Comparison of ENCODE assay signal across 1 cellular context in the genomic region with DNA sequence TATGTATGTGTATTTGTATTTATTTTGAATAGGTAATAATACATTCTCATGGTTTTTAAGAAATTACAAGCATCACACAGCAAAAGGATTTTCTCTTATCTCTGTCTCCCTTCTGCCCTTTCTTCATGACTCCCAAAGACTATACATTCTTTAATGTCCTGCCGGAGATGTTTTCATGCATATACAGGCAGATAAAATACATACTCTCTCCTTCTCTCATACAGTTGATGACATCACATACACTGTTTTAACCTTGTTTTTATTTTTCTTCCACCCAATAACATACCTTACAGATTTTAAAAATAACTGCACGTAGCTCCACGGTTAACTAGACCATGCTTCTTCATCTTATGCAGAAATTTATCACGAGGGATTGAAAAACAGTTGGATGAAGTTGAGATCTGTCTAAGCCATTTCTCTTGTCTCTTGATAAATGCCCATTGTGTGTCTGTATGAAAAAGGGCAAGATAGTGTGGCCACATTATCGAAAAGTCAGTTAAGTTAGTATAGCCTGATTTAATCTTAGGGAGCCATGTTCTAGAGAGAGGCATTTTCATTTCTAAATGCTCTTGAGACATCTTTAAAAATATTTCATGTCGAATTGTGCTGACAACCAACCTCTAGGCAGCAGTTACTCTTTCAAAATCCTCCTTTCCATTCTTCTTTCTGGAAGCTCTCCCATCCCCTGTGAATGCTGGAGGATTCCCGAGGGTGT.
TF ChIP-seq lines count a peak whose summit lies in the region.

No MANE protein-coding gene starts in this region.

TF ChIP-seq in K562, 482 proteins besides CTCF, POLR2A, EP300 and RAD21 (continued from another document and continues in another):
- TF ChIP-seq ZNF395 (CRISPR knock-in tag; IDR thresholded peaks at IDR 0.05) (peak; percentile 49), ZNF232 (CRISPR knock-in tag; IDR thresholded peaks at IDR 0.05) (no peak), HCFC1 (IDR thresholded peaks at IDR 0.05; ENCODE audit: low read depth, low read length) (no peak), HIVEP1 (CRISPR knock-in tag; IDR thresholded peaks at IDR 0.05) (no peak), HDAC2 (IDR thresholded peaks at IDR 0.05) (no peak), SOX6 (IDR thresholded peaks at IDR 0.05) (no peak), RB1 (IDR thresholded peaks at IDR 0.05; ENCODE audit: low read depth) (0 out of 2 replicates have a peak, but pooled peaks have one; percentile 31), DPF2 (IDR thresholded peaks at IDR 0.05) (peak; percentile 73), NEUROD1 (IDR thresholded peaks at IDR 0.05; ENCODE audit: borderline replicate concordance, low read depth, low read length, partially characterized antibody) (no peak), GABPB1 (CRISPR knock-in tag; IDR thresholded peaks at IDR 0.05) (no peak), ZC3H11A (IDR thresholded peaks at IDR 0.05; ENCODE audit: low read depth, low read length) (no peak), CTBP1 (IDR thresholded peaks at IDR 0.05; ENCODE audit: borderline replicate concordance) (0 out of 2 replicates have a peak, but pooled peaks have one; percentile 21), NR4A1 (CRISPR knock-in tag; IDR thresholded peaks at IDR 0.05) (no peak), NR4A1 (tag; IDR thresholded peaks at IDR 0.05) (peak; percentile 60; the same call in 1 of the 2 replicates), ZNF282 (CRISPR knock-in tag; IDR thresholded peaks at IDR 0.05) (no peak), ATF1 (CRISPR knock-in tag; IDR thresholded peaks at IDR 0.05) (no peak), ATF1 (tag; IDR thresholded peaks at IDR 0.05) (peak; percentile 57; the same call in 1 of the 2 replicates), ARID1B (IDR thresholded peaks at IDR 0.05) (peak; percentile 71), ADNP (tag; IDR thresholded peaks at IDR 0.05) (peak; percentile 46; the same call in 1 of the 2 replicates), RCOR1 (IDR thresholded peaks at IDR 0.05; ENCODE audit: borderline replicate concordance in 1 of 2, low read depth in 2 of 2, low read length in 2 of 2) (peak in 1 of 2 experiments; percentile 17; a peak in 1 of 4 replicates), PHF21A (IDR thresholded peaks at IDR 0.05; ENCODE audit: borderline replicate concordance, low read depth) (no peak), TCF3 (CRISPR knock-in tag; IDR thresholded peaks at IDR 0.05) (peak; percentile 56), PTTG1 (tag; IDR thresholded peaks at IDR 0.05; ENCODE audit: low read depth) (no peak), RBM25 (IDR thresholded peaks at IDR 0.05; ENCODE audit: low read depth, low read length, severe bottlenecking) (no peak), U2AF1 (optimal IDR thresholded peaks at IDR 0.05; ENCODE audit: low read depth, low read length) (peak; percentile 29), BRF2 (IDR thresholded peaks at IDR 0.05; ENCODE audit: borderline replicate concordance, insufficient read depth, insufficient read length) (no peak), MAZ (CRISPR knock-in tag; conservative IDR thresholded peaks at IDR 0.05 in 1 of 2, IDR thresholded peaks at IDR 0.05 in 1 of 2) (peak in 1 of 2 experiments; percentile 23; a peak in 1 of 4 replicates), ELF2 (CRISPR knock-in tag; IDR thresholded peaks at IDR 0.05) (peak; percentile 65; the same call in 1 of the 2 replicates), FUS (optimal IDR thresholded peaks at IDR 0.05; ENCODE audit: low read depth, low read length) (no peak), CBFA2T2 (conservative IDR thresholded peaks at IDR 0.05) (peak; percentile 51; the same call in 1 of the 2 replicates), NCOR1 (IDR thresholded peaks at IDR 0.05) (0 out of 2 replicates have a peak, but pooled peaks have one; percentile 33), NCOA4 (IDR thresholded peaks at IDR 0.05; ENCODE audit: partially characterized antibody) (no peak), L3MBTL2 (IDR thresholded peaks at IDR 0.05) (peak; percentile 50; the same call in 1 of the 2 replicates), ELF1 (tag; IDR thresholded peaks at IDR 0.05) (0 out of 2 replicates have a peak, but pooled peaks have one; percentile 12), ZNF778 (CRISPR knock-in tag; IDR thresholded peaks at IDR 0.05) (no peak), SMARCA4 (IDR thresholded peaks at IDR 0.05) (peak; percentile 56; the same call in 1 of the 2 replicates), HDAC3 (IDR thresholded peaks at IDR 0.05; ENCODE audit: borderline replicate concordance, partially characterized antibody) (no peak), HOMEZ (CRISPR knock-in tag; IDR thresholded peaks at IDR 0.05) (no peak), ARHGAP35 (IDR thresholded peaks at IDR 0.05; ENCODE audit: partially characterized antibody) (no peak), JUNB (CRISPR knock-in tag; conservative IDR thresholded peaks at IDR 0.05) (no peak), DMBX1 (CRISPR knock-in tag; IDR thresholded peaks at IDR 0.05; ENCODE audit: borderline replicate concordance) (no peak), CHD4 (IDR thresholded peaks at IDR 0.05; ENCODE audit: insufficient read depth, insufficient replicate concordance, low read depth, low read length, poor library complexity, severe bottlenecking) (no peak), POLR2G (IDR thresholded peaks at IDR 0.05; ENCODE audit: low read depth, low read length) (no peak)
- TF ChIP-seq, protein P1, sequence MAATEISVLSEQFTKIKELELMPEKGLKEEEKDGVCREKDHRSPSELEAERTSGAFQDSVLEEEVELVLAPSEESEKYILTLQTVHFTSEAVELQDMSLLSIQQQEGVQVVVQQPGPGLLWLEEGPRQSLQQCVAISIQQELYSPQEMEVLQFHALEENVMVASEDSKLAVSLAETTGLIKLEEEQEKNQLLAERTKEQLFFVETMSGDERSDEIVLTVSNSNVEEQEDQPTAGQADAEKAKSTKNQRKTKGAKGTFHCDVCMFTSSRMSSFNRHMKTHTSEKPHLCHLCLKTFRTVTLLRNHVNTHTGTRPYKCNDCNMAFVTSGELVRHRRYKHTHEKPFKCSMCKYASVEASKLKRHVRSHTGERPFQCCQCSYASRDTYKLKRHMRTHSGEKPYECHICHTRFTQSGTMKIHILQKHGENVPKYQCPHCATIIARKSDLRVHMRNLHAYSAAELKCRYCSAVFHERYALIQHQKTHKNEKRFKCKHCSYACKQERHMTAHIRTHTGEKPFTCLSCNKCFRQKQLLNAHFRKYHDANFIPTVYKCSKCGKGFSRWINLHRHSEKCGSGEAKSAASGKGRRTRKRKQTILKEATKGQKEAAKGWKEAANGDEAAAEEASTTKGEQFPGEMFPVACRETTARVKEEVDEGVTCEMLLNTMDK (IDR thresholded peaks at IDR 0.05; ENCODE audit: borderline replicate concordance, insufficient read depth, low read depth, low read length, poor library complexity, severe bottlenecking), result no peak
- TF ChIP-seq, protein P2, sequence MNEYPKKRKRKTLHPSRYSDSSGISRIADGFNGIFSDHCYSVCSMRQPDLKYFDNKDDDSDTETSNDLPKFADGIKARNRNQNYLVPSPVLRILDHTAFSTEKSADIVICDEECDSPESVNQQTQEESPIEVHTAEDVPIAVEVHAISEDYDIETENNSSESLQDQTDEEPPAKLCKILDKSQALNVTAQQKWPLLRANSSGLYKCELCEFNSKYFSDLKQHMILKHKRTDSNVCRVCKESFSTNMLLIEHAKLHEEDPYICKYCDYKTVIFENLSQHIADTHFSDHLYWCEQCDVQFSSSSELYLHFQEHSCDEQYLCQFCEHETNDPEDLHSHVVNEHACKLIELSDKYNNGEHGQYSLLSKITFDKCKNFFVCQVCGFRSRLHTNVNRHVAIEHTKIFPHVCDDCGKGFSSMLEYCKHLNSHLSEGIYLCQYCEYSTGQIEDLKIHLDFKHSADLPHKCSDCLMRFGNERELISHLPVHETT (CRISPR knock-in tag; conservative IDR thresholded peaks at IDR 0.05 in 1 of 2, IDR thresholded peaks at IDR 0.05 in 1 of 2), result peak in 1 of 2 experiments; percentile 40; a peak in 1 of 4 replicates
- TF ChIP-seq, protein P3, sequence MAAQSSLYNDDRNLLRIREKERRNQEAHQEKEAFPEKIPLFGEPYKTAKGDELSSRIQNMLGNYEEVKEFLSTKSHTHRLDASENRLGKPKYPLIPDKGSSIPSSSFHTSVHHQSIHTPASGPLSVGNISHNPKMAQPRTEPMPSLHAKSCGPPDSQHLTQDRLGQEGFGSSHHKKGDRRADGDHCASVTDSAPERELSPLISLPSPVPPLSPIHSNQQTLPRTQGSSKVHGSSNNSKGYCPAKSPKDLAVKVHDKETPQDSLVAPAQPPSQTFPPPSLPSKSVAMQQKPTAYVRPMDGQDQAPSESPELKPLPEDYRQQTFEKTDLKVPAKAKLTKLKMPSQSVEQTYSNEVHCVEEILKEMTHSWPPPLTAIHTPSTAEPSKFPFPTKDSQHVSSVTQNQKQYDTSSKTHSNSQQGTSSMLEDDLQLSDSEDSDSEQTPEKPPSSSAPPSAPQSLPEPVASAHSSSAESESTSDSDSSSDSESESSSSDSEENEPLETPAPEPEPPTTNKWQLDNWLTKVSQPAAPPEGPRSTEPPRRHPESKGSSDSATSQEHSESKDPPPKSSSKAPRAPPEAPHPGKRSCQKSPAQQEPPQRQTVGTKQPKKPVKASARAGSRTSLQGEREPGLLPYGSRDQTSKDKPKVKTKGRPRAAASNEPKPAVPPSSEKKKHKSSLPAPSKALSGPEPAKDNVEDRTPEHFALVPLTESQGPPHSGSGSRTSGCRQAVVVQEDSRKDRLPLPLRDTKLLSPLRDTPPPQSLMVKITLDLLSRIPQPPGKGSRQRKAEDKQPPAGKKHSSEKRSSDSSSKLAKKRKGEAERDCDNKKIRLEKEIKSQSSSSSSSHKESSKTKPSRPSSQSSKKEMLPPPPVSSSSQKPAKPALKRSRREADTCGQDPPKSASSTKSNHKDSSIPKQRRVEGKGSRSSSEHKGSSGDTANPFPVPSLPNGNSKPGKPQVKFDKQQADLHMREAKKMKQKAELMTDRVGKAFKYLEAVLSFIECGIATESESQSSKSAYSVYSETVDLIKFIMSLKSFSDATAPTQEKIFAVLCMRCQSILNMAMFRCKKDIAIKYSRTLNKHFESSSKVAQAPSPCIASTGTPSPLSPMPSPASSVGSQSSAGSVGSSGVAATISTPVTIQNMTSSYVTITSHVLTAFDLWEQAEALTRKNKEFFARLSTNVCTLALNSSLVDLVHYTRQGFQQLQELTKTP (IDR thresholded peaks at IDR 0.05; ENCODE audit: low read depth in 1 of 2, partially characterized antibody in 2 of 2), result peak in 1 of 2 experiments; percentile 15
- TF ChIP-seq, protein P4, sequence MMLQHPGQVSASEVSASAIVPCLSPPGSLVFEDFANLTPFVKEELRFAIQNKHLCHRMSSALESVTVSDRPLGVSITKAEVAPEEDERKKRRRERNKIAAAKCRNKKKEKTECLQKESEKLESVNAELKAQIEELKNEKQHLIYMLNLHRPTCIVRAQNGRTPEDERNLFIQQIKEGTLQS (IDR thresholded peaks at IDR 0.05), result peak; percentile 65
- TF ChIP-seq, protein P4 (CRISPR knock-in tag; conservative IDR thresholded peaks at IDR 0.05), result no peak
- TF ChIP-seq, protein P5, sequence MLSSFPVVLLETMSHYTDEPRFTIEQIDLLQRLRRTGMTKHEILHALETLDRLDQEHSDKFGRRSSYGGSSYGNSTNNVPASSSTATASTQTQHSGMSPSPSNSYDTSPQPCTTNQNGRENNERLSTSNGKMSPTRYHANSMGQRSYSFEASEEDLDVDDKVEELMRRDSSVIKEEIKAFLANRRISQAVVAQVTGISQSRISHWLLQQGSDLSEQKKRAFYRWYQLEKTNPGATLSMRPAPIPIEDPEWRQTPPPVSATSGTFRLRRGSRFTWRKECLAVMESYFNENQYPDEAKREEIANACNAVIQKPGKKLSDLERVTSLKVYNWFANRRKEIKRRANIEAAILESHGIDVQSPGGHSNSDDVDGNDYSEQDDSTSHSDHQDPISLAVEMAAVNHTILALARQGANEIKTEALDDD (IDR thresholded peaks at IDR 0.05), result no peak
- TF ChIP-seq, protein P6, sequence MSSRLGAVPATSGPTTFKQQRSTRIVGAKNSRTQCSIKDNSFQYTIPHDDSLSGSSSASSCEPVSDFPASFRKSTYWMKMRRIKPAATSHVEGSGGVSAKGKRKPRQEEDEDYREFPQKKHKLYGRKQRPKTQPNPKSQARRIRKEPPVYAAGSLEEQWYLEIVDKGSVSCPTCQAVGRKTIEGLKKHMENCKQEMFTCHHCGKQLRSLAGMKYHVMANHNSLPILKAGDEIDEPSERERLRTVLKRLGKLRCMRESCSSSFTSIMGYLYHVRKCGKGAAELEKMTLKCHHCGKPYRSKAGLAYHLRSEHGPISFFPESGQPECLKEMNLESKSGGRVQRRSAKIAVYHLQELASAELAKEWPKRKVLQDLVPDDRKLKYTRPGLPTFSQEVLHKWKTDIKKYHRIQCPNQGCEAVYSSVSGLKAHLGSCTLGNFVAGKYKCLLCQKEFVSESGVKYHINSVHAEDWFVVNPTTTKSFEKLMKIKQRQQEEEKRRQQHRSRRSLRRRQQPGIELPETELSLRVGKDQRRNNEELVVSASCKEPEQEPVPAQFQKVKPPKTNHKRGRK (tag; IDR thresholded peaks at IDR 0.05), result no peak
